Comparison of ENCODE assay signal across 19 cellular contexts in the genomic region with DNA sequence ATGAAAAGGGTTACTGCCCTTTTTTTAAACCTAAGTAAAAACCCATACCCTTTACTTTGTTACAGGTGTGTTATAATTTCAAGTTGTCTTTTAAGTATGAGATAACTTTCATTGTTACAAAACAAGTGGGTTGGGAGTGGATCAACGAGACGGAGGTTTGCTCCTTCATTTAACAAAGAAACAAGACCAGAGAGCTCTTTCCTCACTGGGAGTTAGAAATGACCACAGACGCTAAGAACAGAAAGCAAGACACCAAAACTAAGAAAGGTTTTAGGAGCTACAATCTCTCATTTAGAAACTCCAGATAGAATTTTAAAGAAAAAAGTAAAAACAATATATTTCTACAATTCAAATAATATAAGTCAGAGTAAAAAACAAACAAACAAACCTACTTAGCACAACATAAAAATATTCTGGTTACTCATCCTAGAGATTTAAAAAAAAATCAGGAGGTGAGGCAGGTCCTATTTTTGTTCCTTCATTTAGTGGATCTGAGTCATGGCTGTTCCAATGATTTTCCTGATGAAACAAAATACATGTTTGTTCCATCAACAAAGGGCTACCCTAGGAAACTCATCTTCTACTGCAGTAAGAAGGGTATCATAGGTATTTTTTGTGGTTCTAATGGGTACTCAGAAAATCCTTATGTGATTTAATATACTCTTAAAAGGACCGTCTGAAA. TPM values are rescaled to one million over a fixed set of nuclear protein-coding genes. Genes with fewer than 3 reads are reported as not detected.
DNase-seq lines count a peak whose midpoint lies in the region; ATAC-seq and TF ChIP-seq lines count a peak whose summit lies in the region.
"Had no signal": no experiment of that assay in that cellular context is flagged by ENCODE, and none has a peak within 500 bp of the region (broad histone marks: within the 10 kb centered on the region; RNA-seq: fewer than 3 reads in every experiment).

No MANE protein-coding gene starts in this region.

- no peaks in the 10 kb centered on the region for H3K27me3 ChIP-seq in right lobe of liver
- H3K27me3 ChIP-seq: esophagus muscularis mucosa, heart right ventricle, ovary, upper lobe of right lung had no signal

- no peaks in the 10 kb centered on the region for H3K27me3 Mint-ChIP-seq in activated T-helper 17 cell treated with anti-CD3 and anti-CD28 coated beads, Interleukin-2, amount 50 U/mL, for 72 hours
- H3K27me3 Mint-ChIP-seq: dendritic cell treated with granulocyte-macrophage colony-stimulating factor and Interleukin-4, amounts not matched to agents 40 ng/mL and 50 ng/mL, for 4 days; T-cell had no signal

- H3K36me3 ChIP-seq in mesodermal cell (ENCODE audit: control insufficient read depth, insufficient read depth, low read length), result peaks cover 34% of the 10 kb centered on the region
- no peaks in the 10 kb centered on the region for H3K36me3 ChIP-seq in right lobe of liver
- H3K36me3 ChIP-seq: esophagus muscularis mucosa, ovary, upper lobe of right lung had no signal

- H3K4me3 Mint-ChIP-seq in activated T-helper 17 cell treated with anti-CD3 and anti-CD28 coated beads, Interleukin-2, amount 50 U/mL, for 72 hours, result peak overlapping the region; percentile 35
- H3K4me3 Mint-ChIP-seq: dendritic cell treated with granulocyte-macrophage colony-stimulating factor and Interleukin-4, amounts not matched to agents 40 ng/mL and 50 ng/mL, for 4 days; T-cell had no signal

- H3K36me3 Mint-ChIP-seq in activated T-helper 17 cell treated with anti-CD3 and anti-CD28 coated beads, Interleukin-2, amount 50 U/mL, for 72 hours (ENCODE audit: low read depth), result no peaks in the 10 kb centered on the region

- H3K27ac ChIP-seq in mesodermal cell (ENCODE audit: low read depth, low read length, severe bottlenecking) (peak overlapping the region; percentile 11), right lobe of liver (no peak overlapping the region)
- H3K27ac ChIP-seq: ovary, skin epidermis, upper lobe of right lung had no signal

- H3K27ac Mint-ChIP-seq in activated T-helper 17 cell treated with anti-CD3 and anti-CD28 coated beads, Interleukin-2, amount 50 U/mL, for 72 hours, result no peak overlapping the region
- H3K27ac Mint-ChIP-seq: dendritic cell treated with granulocyte-macrophage colony-stimulating factor and Interleukin-4, amounts not matched to agents 40 ng/mL and 50 ng/mL, for 4 days had no signal

- TF ChIP-seq POLR2A in right lobe of liver (IDR thresholded peaks at IDR 0.05), result no peak

- H3K9me3 ChIP-seq in mesodermal cell (ENCODE audit: control insufficient read depth, low read length) (no peaks in the 10 kb centered on the region), right lobe of liver (no peaks in the 10 kb centered on the region)
- H3K9me3 ChIP-seq: esophagus muscularis mucosa, heart right ventricle, mucosa of descending colon, ovary, upper lobe of right lung had no signal

- intact Hi-C loops in right lobe of liver (cut with DNase I), result no loop called here

- WGBS in mesodermal cell (ENCODE audit: insufficient coverage in 2 of 2), 2 experiments, result 80% methylated on average over 1 of the region's 4 CpGs; no CpG with 5 or more reads in 1 of the 2 experiments
- WGBS in right lobe of liver (ENCODE audit: insufficient coverage, low coverage, low lambda C conversion rate, missing lambda C conversion rate), result 85% methylated on average over 4 of the region's 4 CpGs

- no peaks in the 10 kb centered on the region for H3K9me3 Mint-ChIP-seq in activated T-helper 17 cell treated with anti-CD3 and anti-CD28 coated beads, Interleukin-2, amount 50 U/mL, for 72 hours
- H3K9me3 Mint-ChIP-seq: dendritic cell treated with granulocyte-macrophage colony-stimulating factor and Interleukin-4, amounts not matched to agents 40 ng/mL and 50 ng/mL, for 4 days; T-cell had no signal

- H3K4me1 Mint-ChIP-seq in activated T-helper 17 cell treated with anti-CD3 and anti-CD28 coated beads, Interleukin-2, amount 50 U/mL, for 72 hours, result no peaks in the 10 kb centered on the region

- TF ChIP-seq CTCF in right lobe of liver (IDR thresholded peaks at IDR 0.05), result no peak

- peak; percentile 37 for ATAC-seq in HG02973 (IDR thresholded peaks at IDR 0.05; ENCODE audit: unreplicated experiment)
- no peak for ATAC-seq in activated T-helper 17 cell treated with anti-CD3 and anti-CD28 coated beads, Interleukin-2, amount 50 U/mL, for 72 hours (replicated peaks)
- no peak for ATAC-seq in GM21737 (IDR thresholded peaks at IDR 0.05; ENCODE audit: unreplicated experiment)
- ATAC-seq in right lobe of liver, result no peak
- ATAC-seq: mucosa of descending colon, upper lobe of right lung had no signal

- H3K4me3 ChIP-seq in mesodermal cell (ENCODE audit: extremely low read depth, insufficient read depth, low read length, poor library complexity, severe bottlenecking), result no peak overlapping the region
- no peak overlapping the region for H3K4me3 ChIP-seq in right lobe of liver
- H3K4me3 ChIP-seq: esophagus muscularis mucosa, heart right ventricle, mucosa of descending colon, ovary, skin epidermis, upper lobe of right lung had no signal

- DNase-seq in EH (ENCODE audit: low read depth), result peak; percentile 27
- no peak for DNase-seq in AG08396 (ENCODE audit: low spot score)
- no peak for DNase-seq in cerebellum (ENCODE audit: low spot score)
- no peak for DNase-seq in right lobe of liver
- DNase-seq: COR-L47; heart right ventricle; mucosa of descending colon; NCI-H2107; ovary; stimulated activated naive CD4-positive, alpha-beta T cell treated with Interleukin-2 at 50 U/mL for 16 hours; T-cell; upper lobe of right lung had no signal

- peaks cover 11% of the 10 kb centered on the region for H3K4me1 ChIP-seq in mesodermal cell (ENCODE audit: control insufficient read depth, insufficient read depth, low read length, poor library complexity, severe bottlenecking)
- H3K4me1 ChIP-seq in right lobe of liver, result peaks cover 0 to 17% (median 6%) of the 10 kb centered on the region in 4 donors
- H3K4me1 ChIP-seq: upper lobe of right lung had no signal

RNA-seq across cellular contexts. Expression of a gene that starts 33.0 kb away (rescaled TPM):
- total RNA-seq in activated T-helper 17 cell treated with anti-CD3 and anti-CD28 coated beads, Interleukin-2, amount 50 U/mL, for 72 hours, result 10 to 100 TPM; 20.5 to 46.6 TPM
- 546 TPM for polyA plus RNA-seq in mesodermal cell (2013, experiment 1 of 2)
- 502 TPM for polyA plus RNA-seq in mesodermal cell (2013, experiment 2 of 2)
- total RNA-seq in cerebellum (407 TPM), right lobe of liver (100 to 1,000 TPM; 127 to 262 (median 208) TPM)
